8 cellular contexts compared by ENCODE assay signal in the genomic region with DNA sequence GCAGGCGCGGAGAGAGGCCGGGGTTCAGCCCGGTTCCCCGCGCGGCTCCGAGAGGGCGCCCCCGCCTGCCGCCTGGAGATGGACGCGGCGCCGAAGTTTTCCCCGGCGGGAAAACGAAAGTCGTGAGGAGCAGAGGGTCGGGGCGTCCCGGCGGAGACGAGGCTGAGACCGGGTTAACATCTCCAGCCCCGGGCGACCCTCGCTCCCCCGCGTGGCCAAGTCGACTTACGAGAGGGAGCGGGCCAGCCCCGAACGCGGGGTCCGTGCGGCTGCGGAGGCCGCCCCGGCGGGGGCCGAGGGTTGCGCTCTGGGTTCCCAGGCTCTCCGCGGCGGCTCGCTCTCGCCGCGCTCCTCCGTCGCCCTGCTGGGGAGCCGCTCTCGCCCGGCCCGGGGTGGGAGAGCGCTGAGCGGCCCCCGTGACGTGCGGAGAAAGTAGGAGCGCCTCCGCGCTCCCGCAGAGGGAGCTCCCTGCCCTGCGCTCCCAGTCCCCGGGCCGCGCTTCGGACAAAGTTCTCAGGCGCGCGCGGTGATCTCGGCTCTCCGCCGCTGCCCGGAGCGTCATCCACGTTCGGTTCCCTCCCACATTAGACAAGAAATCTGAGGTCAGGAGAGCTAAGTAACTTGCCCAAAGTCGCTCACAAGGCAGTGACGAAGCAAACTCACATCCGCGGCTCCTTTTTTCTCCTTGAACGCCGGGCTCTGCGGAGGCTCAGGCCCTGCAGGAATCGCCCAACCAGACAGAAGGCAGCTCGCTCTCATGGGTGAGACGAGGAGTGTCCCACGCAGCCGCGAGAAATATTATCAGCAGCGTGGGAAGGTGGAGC. TPM values are rescaled to one million over a fixed set of nuclear protein-coding genes. Genes with fewer than 3 reads are reported as not detected.
A peak's percentile ranks its signal among the peaks of the same experiment; 100 is the strongest.
DNase-seq lines count a peak whose midpoint lies in the region; ATAC-seq and TF ChIP-seq lines count a peak whose summit lies in the region.

No MANE protein-coding gene starts in this region.

- RAD21 ChIA-PET in HCT116 (lab: Charles Lee; ENCODE audit: low non-redundant PET in 1 of 2, low total read pairs in 2 of 2, uncharacterized antibody in 2 of 2, unreplicated experiment in 2 of 2) = no interaction called here

- no peak overlapping the region for H3K27ac ChIP-seq in HCT116 (ENCODE audit: low read depth, low read length)

- H3K36me3 Mint-ChIP-seq in CD14-positive monocyte (peaks cover 7 to 10% of the 10 kb centered on the region in 2 donors), T-cell (no peaks in the 10 kb centered on the region)

- in situ Hi-C loops in astrocyte of the cerebellum (cut with HindIII; ENCODE audit: low sequenced_read_pairs) = no loop called here

- peak overlapping the region; percentile 76 for H3K4me2 ChIP-seq in HCT116 (ENCODE audit: low read length)

- no TSS peak for BruUV-seq in HCT116 (replicated peaks; lab: Mats Ljungman, UMichigan)

- H3K9ac ChIP-seq in HCT116 (ENCODE audit: low read length) = peak overlapping the region; percentile 39; the same call in 1 of the 2 replicates

- no peaks in the 10 kb centered on the region for H3K9me2 ChIP-seq in HCT116 (ENCODE audit: insufficient read depth)

- TF ChIP-seq POLR2A in HCT116 (IDR thresholded peaks at IDR 0.05; ENCODE audit: borderline replicate concordance, extremely low read depth, insufficient read depth, insufficient read length) = no peak

- H3K27me3 Mint-ChIP-seq in CD14-positive monocyte (ENCODE audit: low read depth in 3 of 3) (peaks cover 48 to 67% (median 58%) of the 10 kb centered on the region in 3 donors), T-cell (peaks cover 0 to 13% of the 10 kb centered on the region in 2 donors)

- peaks cover 3 to 21% of the 10 kb centered on the region in 2 experiments; a peak in 3 of 4 replicates for H3K4me1 ChIP-seq in HCT116 (ENCODE audit: control insufficient read depth in 1 of 2, insufficient read depth in 2 of 2, low read length in 2 of 2)

- H3K36me3 ChIP-seq in HCT116 (ENCODE audit: control insufficient read depth in 1 of 2, insufficient read depth in 2 of 2, low read length in 2 of 2) = no peaks in the 10 kb centered on the region

- no peaks in the 10 kb centered on the region for H3K79me2 ChIP-seq in HCT116 (ENCODE audit: insufficient read depth, low read length)

- H3K4me1 Mint-ChIP-seq in CD14-positive monocyte (peaks cover 19% of the 10 kb centered on the region), T-cell (peaks cover 79 to 85% (median 83%) of the 10 kb centered on the region in 3 donors)

- H3K4me3 ChIP-seq in HCT116 (replicated peaks in 1 of 2; ENCODE audit: low read depth in 1 of 2, low read length in 2 of 2) (peak overlapping the region; percentile 56 to 67), astrocyte of the cerebellum (ENCODE audit: low read depth, low read length) (peak overlapping the region; percentile 60)

- DNase-seq in CD14-positive monocyte (ENCODE audit: low spot score) (no peak), HCT116 (ENCODE audit: low read depth, low spot score) (no peak), T-cell (peak; percentile 39 to 77 (median 55)), astrocyte of the cerebellum (ENCODE audit: low read depth) (no peak), hepatic stellate cell (ENCODE audit: low spot score) (peak; percentile 67), pulmonary artery endothelial cell (ENCODE audit: low read depth, low spot score) (peak; percentile 17), NCI-H2029 (lab: John Stamatoyannopoulos, UW) (no peak)

- H3K4me3 Mint-ChIP-seq in CD14-positive monocyte = peak overlapping the region; percentile 87 to 96
- H3K4me3 Mint-ChIP-seq in T-cell = peak overlapping the region; percentile 87 to 91 (median 89)

- no peak for TF ChIP-seq CTCF in CD14-positive monocyte (IDR thresholded peaks at IDR 0.05)
- 0 out of 6 replicates have a peak, but pooled peaks of 1 of the 3 experiments have one; percentile 4 for TF ChIP-seq CTCF in HCT116 (IDR thresholded peaks at IDR 0.05 in 2 of 3, conservative IDR thresholded peaks at IDR 0.05 in 1 of 3; ENCODE audit: borderline replicate concordance in 1 of 3, insufficient read depth in 1 of 3, low read depth in 2 of 3, low read length in 2 of 3)
- TF ChIP-seq CTCF in astrocyte of the cerebellum (IDR thresholded peaks at IDR 0.05; ENCODE audit: low read depth, low read length, missing control alignments) = no peak

- ATAC-seq in HCT116 = peak; percentile 67
- peak; percentile 44 to 54 (median 46) for ATAC-seq in T-cell (replicated peaks in 1 of 4)
- no peak for ATAC-seq in HG03108 (IDR thresholded peaks at IDR 0.05; ENCODE audit: unreplicated experiment)

- H3K9me3 Mint-ChIP-seq in CD14-positive monocyte (peaks cover 0 to 8% (median 5%) of the 10 kb centered on the region in 7 donors), T-cell (no peaks in the 10 kb centered on the region)

- peak overlapping the region in 2 of 7 donors; percentile 22 to 31 for H3K27ac Mint-ChIP-seq in CD14-positive monocyte
- peak overlapping the region; percentile 96 to 97 for H3K27ac Mint-ChIP-seq in T-cell

- no peaks in the 10 kb centered on the region for H3K27me3 ChIP-seq in HCT116 (ENCODE audit: insufficient read depth, low read length)

- CTCF ChIA-PET in HCT116 (lab: Charles Lee) = interaction anchor here (1.0 kb wide), 1 partner anchor 122 kb away, joined by 3 read pairs; no protein-coding TSS in a partner anchor
- CTCF ChIA-PET in T-cell (lab: Charles Lee) = interaction anchor here (0.7 to 1.3 kb wide), 6 partner anchors 36 to 283 kb away, joined by 3 to 6 read pairs (median 4); partner anchors contain the start of genes ANKRD31 (in 1 of the 2) and HMGCR (in 1 of the 2)

- peak; percentile 27; the same call in 1 of the 2 replicates for TF ChIP-seq RAD21 in HCT116 (IDR thresholded peaks at IDR 0.05; ENCODE audit: low read depth)

- H3K9me3 ChIP-seq in HCT116 (ENCODE audit: control insufficient read depth in 1 of 2, insufficient read depth in 1 of 2, low read depth in 1 of 2, low read length in 2 of 2) = no peaks in the 10 kb centered on the region

- peak overlapping the region; percentile 97 for H2AFZ ChIP-seq in HCT116 (ENCODE audit: low read depth, low read length, poor library complexity, severe bottlenecking)

- intact Hi-C loops in CD14-positive monocyte (cut with micrococcal nuclease) = no loop called here
- intact Hi-C loops in HCT116 (cut with micrococcal nuclease) = loop anchor here (10.0 kb wide), 1 partner anchor 1201 kb away; no protein-coding TSS in a partner anchor

- POLR2A ChIA-PET in HCT116 (lab: Charles Lee) = no interaction called here
- POLR2A ChIA-PET in T-cell (lab: Charles Lee) = interaction anchor here (0.6 to 1.3 kb wide), 7 partner anchors 11 to 284 kb away, joined by 3 to 5 read pairs (median 3); partner anchors contain the start of gene HMGCR (in 1 of the 2)

- H4K20me1 ChIP-seq in HCT116 (ENCODE audit: insufficient read depth) = no peaks in the 10 kb centered on the region

TF ChIP-seq in HCT116, 20 proteins besides CTCF, POLR2A, EP300 and RAD21 (continues in another document):
- TF ChIP-seq ATF3 (IDR thresholded peaks at IDR 0.05) (no peak), SP1 (IDR thresholded peaks at IDR 0.05; ENCODE audit: low read depth) (no peak), ZFX (IDR thresholded peaks at IDR 0.05) (no peak), CBX3 (IDR thresholded peaks at IDR 0.05; ENCODE audit: low read depth) (no peak), SRF (IDR thresholded peaks at IDR 0.05; ENCODE audit: low read depth) (no peak), MAX (IDR thresholded peaks at IDR 0.05) (no peak; the same call in 1 of the 2 replicates), ZBTB33 (IDR thresholded peaks at IDR 0.05; ENCODE audit: extremely low read depth, insufficient replicate concordance, low read length) (no peak), FOSL1 (IDR thresholded peaks at IDR 0.05; ENCODE audit: low read depth) (no peak)

RNA-seq across cellular contexts. Expression of gene GCNT4, which starts 1.1 kb away (rescaled TPM):
- not detected for polyA plus RNA-seq in CD14-positive monocyte
- total RNA-seq in HCT116 (2021; ENCODE audit: unreplicated experiment) (0.07 TPM), T-cell (10 to 100 TPM in 4 of 5 donors, 1 to 10 TPM in 1; 7.1 to 17.5 (median 11.5) TPM), pulmonary artery endothelial cell (0.07 and 0.20 TPM in 2 replicates)
- 0.01 TPM in 1 of 2 replicates, not detected in the other for polyA plus RNA-seq in HCT116 (2012)

Comparison
In these comparisons a context has a peak if more than half of its experiments do, and no peak if none do; other contexts are left out.
1. DNase-seq: peak in T-cell (34 of 34), hepatic stellate cell (single experiment) and pulmonary artery endothelial cell (single experiment); none in CD14-positive monocyte (single experiment), HCT116 (single experiment), astrocyte of the cerebellum (single experiment) and NCI-H2029 (single experiment).